In genomic region chr7:149873074-149873967, GRCh38 we compare ENCODE assay signal across 8 cellular contexts. TPM values are rescaled to one million over a fixed set of nuclear protein-coding genes. Genes with fewer than 3 reads are reported as not detected.
DNase-seq lines count a peak whose midpoint lies in the region; ATAC-seq lines count a peak whose summit lies in the region.

No MANE protein-coding gene starts in this region.

- WGBS in ectodermal cell, 2 experiments = 1% methylated on average over 93 of the region's 93 CpGs

- peak; percentile 91 for ATAC-seq in GM19463 (IDR thresholded peaks at IDR 0.05; ENCODE audit: unreplicated experiment)

- peak overlapping the region; percentile 66 for H3K4me3 ChIP-seq in ectodermal cell (ENCODE audit: insufficient read depth, low read depth, low read length)

- no peaks in the 10 kb centered on the region for H3K9me3 ChIP-seq in ectodermal cell (ENCODE audit: control insufficient read depth, low read length)

- peak; percentile 94 for DNase-seq in CD1c-positive myeloid dendritic cell (ENCODE audit: extremely low spot score)
- DNase-seq in HK-2 (ENCODE audit: unreplicated experiment) = peak; percentile 96
- DNase-seq in NCI-H82 treated with DMSO at 0.1 percent for 48 hours (lab: John Stamatoyannopoulos, UW; ENCODE audit: unreplicated experiment) = peak; percentile 81
- DNase-seq in activated CD8-positive, alpha-beta memory T cell treated with anti-CD3 and anti-CD28 coated beads for 1 hour (ENCODE audit: extremely low read depth in 1 of 2, low read depth in 1 of 2) = peak; percentile 74 to 87
- peak; percentile 96 for DNase-seq in lung microvascular endothelial cell (ENCODE audit: low read depth in 2 of 2)
- peak; percentile 80 to 88 (median 85) for DNase-seq in stimulated activated CD4-positive, alpha-beta T cell treated with anti-CD3 and anti-CD28 coated beads, TNF-alpha, amount 100 ng/mL, for 1 hour (ENCODE audit: low read depth in 3 of 3, low spot score in 1 of 3)

- H3K36me3 ChIP-seq in ectodermal cell (ENCODE audit: control insufficient read depth, insufficient read depth, low read length) = no peaks in the 10 kb centered on the region

- no peak overlapping the region for H3K27ac ChIP-seq in ectodermal cell (ENCODE audit: insufficient read depth, low read depth, low read length, poor library complexity, severe bottlenecking)

- no peaks in the 10 kb centered on the region for H3K4me1 ChIP-seq in ectodermal cell (ENCODE audit: control insufficient read depth, insufficient read depth, low read length)

- H3K27me3 ChIP-seq in ectodermal cell (ENCODE audit: control insufficient read depth, insufficient read depth, low read length, poor library complexity, severe bottlenecking) = peaks cover 17% of the 10 kb centered on the region

RNA-seq across cellular contexts. Expression of gene ATP6V0E2, which starts 0.4 kb away (rescaled TPM):
- polyA plus RNA-seq in ectodermal cell (2013, experiment 1 of 4) = 41.6 TPM
- polyA plus RNA-seq in ectodermal cell (2013, experiment 2 of 4) = 41.3 TPM
- 34.9 TPM for polyA plus RNA-seq in ectodermal cell (2013, experiment 3 of 4)
- 35.4 TPM for polyA plus RNA-seq in ectodermal cell (2013, experiment 4 of 4)
- total RNA-seq in lung microvascular endothelial cell = 3.0 and 13.3 TPM in 2 replicates

RNA-seq across cellular contexts. Expression of gene ZNF862, which starts 35.1 kb away (rescaled TPM):
- polyA plus RNA-seq in ectodermal cell (2013, experiment 1 of 4) = 11.6 TPM
- polyA plus RNA-seq in ectodermal cell (2013, experiment 2 of 4) = 12.1 TPM
- polyA plus RNA-seq in ectodermal cell (2013, experiment 3 of 4) = 8.6 TPM
- polyA plus RNA-seq in ectodermal cell (2013, experiment 4 of 4) = 9.6 TPM
- 5.4 and 6.1 TPM in 2 replicates for total RNA-seq in lung microvascular endothelial cell
